21 cellular contexts compared by ENCODE assay signal in the genomic region with DNA sequence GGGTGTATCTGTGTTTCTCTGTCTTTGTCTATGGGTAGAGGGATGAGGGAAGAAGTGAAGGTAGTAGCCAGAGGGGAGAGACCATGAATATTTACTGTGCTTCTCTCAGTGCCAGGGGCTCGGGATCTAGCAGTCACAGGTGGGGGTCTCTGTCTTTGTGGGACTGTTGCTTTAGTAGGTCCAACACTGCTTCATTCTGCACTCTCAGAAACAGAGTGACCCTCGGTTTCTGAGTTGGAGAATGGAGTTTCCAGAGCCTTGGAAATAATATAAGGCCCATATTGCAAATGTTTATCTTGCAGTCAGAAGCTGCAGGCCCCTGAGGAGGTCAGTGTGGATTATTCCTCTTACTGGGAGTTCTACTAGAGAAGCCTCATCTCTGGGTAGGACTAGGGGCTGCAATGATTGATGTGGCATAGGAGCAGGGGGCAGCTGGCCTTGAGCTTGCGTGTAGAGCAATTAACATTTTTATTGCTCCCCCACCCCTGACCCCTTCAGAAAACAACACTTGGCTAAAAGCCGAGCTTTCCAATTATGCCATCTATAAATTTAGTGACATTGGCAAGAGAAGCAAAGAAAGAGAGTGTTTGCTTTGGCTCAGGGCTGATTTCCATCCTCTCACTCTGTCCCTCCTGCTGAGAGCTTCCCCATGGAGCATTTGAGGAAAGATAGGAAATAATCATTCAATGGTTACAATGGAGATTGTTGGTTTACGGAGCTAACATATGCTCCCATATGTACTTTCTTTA. TPM values are rescaled to one million over a fixed set of nuclear protein-coding genes. Genes with fewer than 3 reads are reported as not detected.
DNase-seq lines count a peak whose midpoint lies in the region; ATAC-seq and TF ChIP-seq lines count a peak whose summit lies in the region.
"Had no signal": no experiment of that assay in that cellular context is flagged by ENCODE, and none has a peak within 500 bp of the region (broad histone marks: within the 10 kb centered on the region; RNA-seq: fewer than 3 reads in every experiment).

No MANE protein-coding gene starts in this region.

- ATAC-seq in GM23338 (no peak), left colon (peak; percentile 28), Right ventricle myocardium inferior (no peak), GM18861 (IDR thresholded peaks at IDR 0.05; ENCODE audit: unreplicated experiment) (no peak)
- ATAC-seq: CD8-positive, alpha-beta T cell; stimulated activated effector memory CD8-positive, alpha-beta T cell treated with anti-CD3 and anti-CD28 coated beads, Interleukin-12 subunit alpha, Interleukin-12 subunit beta, amount 100 ng/mL, for 72 hours had no signal

- H3F3A ChIP-seq in GM23338 (replicated peaks; ENCODE audit: low read depth) = no peaks in the 10 kb centered on the region

- no peak overlapping the region for H3K4me3 Mint-ChIP-seq in GM23338
- H3K4me3 Mint-ChIP-seq: CD8-positive, alpha-beta T cell; stimulated activated effector memory CD8-positive, alpha-beta T cell treated with anti-CD3 and anti-CD28 coated beads, Interleukin-12 subunit alpha, Interleukin-12 subunit beta, amount 100 ng/mL, for 72 hours had no signal

- H3K9me3 Mint-ChIP-seq in GM23338 = no peaks in the 10 kb centered on the region
- H3K9me3 Mint-ChIP-seq: CD8-positive, alpha-beta T cell had no signal

- intact Hi-C loops in left colon (cut with DNase I, micrococcal nuclease) = no loop called here
- intact Hi-C loops in Right ventricle myocardium inferior (cut with DNase I) = no loop called here

- H4K20me1 ChIP-seq in GM23338 (replicated peaks; ENCODE audit: insufficient read depth) = no peaks in the 10 kb centered on the region

- 26 to 30% methylated on average over 5 of the region's 5 CpGs for WGBS in tibial nerve, 2 donors

- H3K4me1 ChIP-seq in GM23338 (ENCODE audit: insufficient read depth) (peaks cover 10% of the 10 kb centered on the region), tibial nerve (no peaks in the 10 kb centered on the region)
- H3K4me1 ChIP-seq: sigmoid colon had no signal

- no peaks in the 10 kb centered on the region for H3K36me3 Mint-ChIP-seq in GM23338 (ENCODE audit: low read depth)
- H3K36me3 Mint-ChIP-seq: CD8-positive, alpha-beta T cell; stimulated activated effector memory CD8-positive, alpha-beta T cell treated with anti-CD3 and anti-CD28 coated beads, Interleukin-12 subunit alpha, Interleukin-12 subunit beta, amount 100 ng/mL, for 72 hours had no signal

- peaks cover 11% of the 10 kb centered on the region; the same call in 1 of the 2 replicates for H3K9me2 ChIP-seq in GM23338 (ENCODE audit: insufficient read depth)

- no peak for TF ChIP-seq EP300 in tibial nerve (IDR thresholded peaks at IDR 0.05)

- H3K27ac Mint-ChIP-seq in GM23338 = no peak overlapping the region
- H3K27ac Mint-ChIP-seq: CD8-positive, alpha-beta T cell; stimulated activated effector memory CD8-positive, alpha-beta T cell treated with anti-CD3 and anti-CD28 coated beads, Interleukin-12 subunit alpha, Interleukin-12 subunit beta, amount 100 ng/mL, for 72 hours had no signal

- H3K27me3 ChIP-seq in GM23338 (ENCODE audit: insufficient read depth) = no peaks in the 10 kb centered on the region
- no peaks in the 10 kb centered on the region for H3K27me3 ChIP-seq in tibial nerve
- H3K27me3 ChIP-seq in MG63 = peaks cover 36% of the 10 kb centered on the region
- H3K27me3 ChIP-seq: ovary, sigmoid colon had no signal

- TF ChIP-seq CTCF in GM23338 (conservative IDR thresholded peaks at IDR 0.05; ENCODE audit: low read depth in 2 of 2) = no peak
- TF ChIP-seq CTCF in tibial nerve (IDR thresholded peaks at IDR 0.05) = no peak

- peaks cover 18% of the 10 kb centered on the region for H3K4me1 Mint-ChIP-seq in GM23338
- H3K4me1 Mint-ChIP-seq: stimulated activated effector memory CD8-positive, alpha-beta T cell treated with anti-CD3 and anti-CD28 coated beads, Interleukin-12 subunit alpha, Interleukin-12 subunit beta, amount 100 ng/mL, for 72 hours had no signal

- no peak overlapping the region for H3K27ac ChIP-seq in GM23338 (ENCODE audit: low read depth)
- no peak overlapping the region for H3K27ac ChIP-seq in tibial nerve
- H3K27ac ChIP-seq: ovary, sigmoid colon, thoracic aorta had no signal

- H3K9me3 ChIP-seq in tibial nerve = no peaks in the 10 kb centered on the region
- H3K9me3 ChIP-seq in MG63 = no peaks in the 10 kb centered on the region
- H3K9me3 ChIP-seq: ovary, sigmoid colon, thoracic aorta had no signal

- H3K36me3 ChIP-seq in GM23338 (ENCODE audit: insufficient read depth) (no peaks in the 10 kb centered on the region), tibial nerve (no peaks in the 10 kb centered on the region), MG63 (no peaks in the 10 kb centered on the region)
- H3K36me3 ChIP-seq: ovary, sigmoid colon, thoracic aorta had no signal

- peak; percentile 17 for DNase-seq in GM23338 (ENCODE audit: low spot score)
- peak; percentile 56 for DNase-seq in NCI-H146 (lab: John Stamatoyannopoulos, UW)
- DNase-seq in NCI-H510A (lab: John Stamatoyannopoulos, UW) = peak; percentile 33
- DNase-seq in left colon = no peak
- DNase-seq in tibial nerve (ENCODE audit: low spot score in 2 of 2) = no peak
- DNase-seq in MG63 = no peak
- no peak for DNase-seq in Right ventricle myocardium inferior (ENCODE audit: missing footprints)
- DNase-seq: activated CD4-positive, alpha-beta T cell treated with anti-CD3 and anti-CD28 coated beads, Interleukin-2, amount 50 U/mL, for 4 hours; activated naive CD4-positive, alpha-beta T cell treated with Interleukin-2 at 50 U/mL for 16 hours; amygdala; caudate nucleus; CD8-positive, alpha-beta T cell; erythroblast; Kasumi-1; kidney; ovary; sigmoid colon; T-helper 1 cell had no signal

- H3K4me2 ChIP-seq in GM23338 = 0 out of 2 replicates have a peak overlapping the region, but pooled peaks have one; percentile 26

- TF ChIP-seq POLR2A in tibial nerve (IDR thresholded peaks at IDR 0.05) = no peak

- no peak overlapping the region for H3K4me3 ChIP-seq in GM23338
- no peak overlapping the region for H3K4me3 ChIP-seq in tibial nerve
- H3K4me3 ChIP-seq in MG63 = no peak overlapping the region
- H3K4me3 ChIP-seq: ovary, sigmoid colon, thoracic aorta had no signal

- H3K27me3 Mint-ChIP-seq in GM23338 (ENCODE audit: insufficient read depth, low read depth, poor library complexity) = peaks cover 4% of the 10 kb centered on the region

- H2AFZ ChIP-seq in GM23338 = 0 out of 2 replicates have a peak overlapping the region, but pooled peaks have one; percentile 18

- no peaks in the 10 kb centered on the region for H3K79me2 ChIP-seq in GM23338 (replicated peaks; ENCODE audit: insufficient read depth)

TF ChIP-seq in GM23338, 12 proteins besides CTCF, POLR2A, EP300 and RAD21 (continues in another document):
- TF ChIP-seq ZNF331 (CRISPR knock-in tag; IDR thresholded peaks at IDR 0.05; ENCODE audit: low read depth) (no peak), ZNF114 (CRISPR knock-in tag; IDR thresholded peaks at IDR 0.05) (no peak), STAT1 (IDR thresholded peaks at IDR 0.05; ENCODE audit: unreplicated experiment) (no peak), JUNB (IDR thresholded peaks at IDR 0.05; ENCODE audit: unreplicated experiment) (no peak), NANOG (IDR thresholded peaks at IDR 0.05; ENCODE audit: borderline replicate concordance) (no peak)

RNA-seq across cellular contexts. Expression of gene TRPC7, which starts 55.0 kb away (rescaled TPM):
- total RNA-seq in GM23338 (2014; rRNA removed; shearing (Covaris generic)) = 0.08 and 0.56 TPM in 2 replicates
- not detected in 2 replicates for polyA plus RNA-seq in GM23338 (2016; fragmentation: Nextera tagmentation; extraction: Ambion mirVana)
- total RNA-seq in left colon = under 1 TPM; 0.12 to 0.14 TPM
- not detected for total RNA-seq in tibial nerve
- total RNA-seq in MG63 (2014; rRNA removed; shearing (Covaris generic); ENCODE audit: low replicate concordance) = not detected in 2 replicates
- total RNA-seq in Right ventricle myocardium inferior = not detected
- total RNA-seq: CD8-positive, alpha-beta T cell; kidney; ovary; sigmoid colon; thoracic aorta had no signal

Comparison
In these comparisons a context has a peak if more than half of its experiments do, and no peak if none do; other contexts are left out.
1. DNase-seq: peak in GM23338 (single experiment), NCI-H146 (single experiment) and NCI-H510A (single experiment); none in left colon (0 of 2), tibial nerve (0 of 2), MG63 (single experiment) and Right ventricle myocardium inferior (single experiment).